Comparison of ENCODE assay signal across 1 cellular context in the genomic region with DNA sequence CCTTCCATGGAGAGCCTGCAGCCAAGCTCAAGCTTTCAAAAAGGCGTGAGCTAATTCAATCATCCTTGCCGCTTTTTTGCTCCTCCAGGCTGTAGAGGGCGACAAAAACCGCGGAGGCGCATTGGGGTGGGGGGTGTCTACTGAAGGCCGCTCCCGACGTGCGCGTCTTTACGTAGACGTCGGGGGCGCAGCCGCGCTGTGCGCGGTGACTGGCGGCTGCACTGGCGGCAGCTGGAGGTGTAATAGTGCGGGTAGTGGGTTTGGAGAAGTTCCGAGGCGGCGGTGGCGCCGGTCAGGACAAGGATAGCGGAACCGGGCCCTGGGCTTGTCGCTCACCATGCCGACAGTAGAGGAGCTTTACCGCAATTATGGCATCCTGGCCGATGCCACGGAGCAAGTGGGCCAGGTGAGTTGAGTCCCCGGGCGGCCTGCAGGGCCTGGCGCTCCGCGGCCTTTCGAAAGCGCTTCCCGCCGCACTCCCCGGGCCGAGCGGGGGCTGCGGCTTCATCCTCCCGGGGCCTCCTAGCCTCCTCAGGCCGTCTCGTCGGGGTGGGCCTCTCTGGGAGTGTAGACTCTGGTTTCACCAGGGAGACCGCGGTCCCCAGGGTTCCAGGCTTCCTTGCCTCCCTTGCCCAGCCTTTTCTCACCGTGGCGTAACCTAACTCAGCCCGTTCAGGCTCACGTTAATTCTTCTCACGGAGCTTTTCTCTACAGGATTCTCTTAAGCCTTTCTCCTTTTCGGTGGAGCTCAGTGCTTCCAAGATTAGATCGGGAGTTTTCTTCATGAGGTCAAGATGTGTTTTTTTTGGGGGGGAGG.
TF ChIP-seq lines count a peak whose summit lies in the region.

A gene (plus strand): TSS at position 206 of the 817 bp plus-strand sequence. CDS start 132 bp downstream, at position 338.

TF ChIP-seq in HepG2, 621 proteins besides CTCF, POLR2A, EP300 and RAD21 (continued from another document and continues in another):
- TF ChIP-seq, protein P1, sequence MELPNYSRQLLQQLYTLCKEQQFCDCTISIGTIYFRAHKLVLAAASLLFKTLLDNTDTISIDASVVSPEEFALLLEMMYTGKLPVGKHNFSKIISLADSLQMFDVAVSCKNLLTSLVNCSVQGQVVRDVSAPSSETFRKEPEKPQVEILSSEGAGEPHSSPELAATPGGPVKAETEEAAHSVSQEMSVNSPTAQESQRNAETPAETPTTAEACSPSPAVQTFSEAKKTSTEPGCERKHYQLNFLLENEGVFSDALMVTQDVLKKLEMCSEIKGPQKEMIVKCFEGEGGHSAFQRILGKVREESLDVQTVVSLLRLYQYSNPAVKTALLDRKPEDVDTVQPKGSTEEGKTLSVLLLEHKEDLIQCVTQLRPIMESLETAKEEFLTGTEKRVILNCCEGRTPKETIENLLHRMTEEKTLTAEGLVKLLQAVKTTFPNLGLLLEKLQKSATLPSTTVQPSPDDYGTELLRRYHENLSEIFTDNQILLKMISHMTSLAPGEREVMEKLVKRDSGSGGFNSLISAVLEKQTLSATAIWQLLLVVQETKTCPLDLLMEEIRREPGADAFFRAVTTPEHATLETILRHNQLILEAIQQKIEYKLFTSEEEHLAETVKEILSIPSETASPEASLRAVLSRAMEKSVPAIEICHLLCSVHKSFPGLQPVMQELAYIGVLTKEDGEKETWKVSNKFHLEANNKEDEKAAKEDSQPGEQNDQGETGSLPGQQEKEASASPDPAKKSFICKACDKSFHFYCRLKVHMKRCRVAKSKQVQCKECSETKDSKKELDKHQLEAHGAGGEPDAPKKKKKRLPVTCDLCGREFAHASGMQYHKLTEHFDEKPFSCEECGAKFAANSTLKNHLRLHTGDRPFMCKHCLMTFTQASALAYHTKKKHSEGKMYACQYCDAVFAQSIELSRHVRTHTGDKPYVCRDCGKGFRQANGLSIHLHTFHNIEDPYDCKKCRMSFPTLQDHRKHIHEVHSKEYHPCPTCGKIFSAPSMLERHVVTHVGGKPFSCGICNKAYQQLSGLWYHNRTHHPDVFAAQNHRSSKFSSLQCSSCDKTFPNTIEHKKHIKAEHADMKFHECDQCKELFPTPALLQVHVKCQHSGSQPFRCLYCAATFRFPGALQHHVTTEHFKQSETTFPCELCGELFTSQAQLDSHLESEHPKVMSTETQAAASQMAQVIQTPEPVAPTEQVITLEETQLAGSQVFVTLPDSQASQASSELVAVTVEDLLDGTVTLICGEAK (IDR thresholded peaks at IDR 0.05) = no peak
- TF ChIP-seq, protein P1 (CRISPR knock-in tag; IDR thresholded peaks at IDR 0.05) = peak; percentile 68
- no peak for TF ChIP-seq MTA3 (CRISPR knock-in tag; IDR thresholded peaks at IDR 0.05)
- TF ChIP-seq ZNF383 (CRISPR knock-in tag; IDR thresholded peaks at IDR 0.05; ENCODE audit: borderline replicate concordance) = no peak
- TF ChIP-seq, protein P2, sequence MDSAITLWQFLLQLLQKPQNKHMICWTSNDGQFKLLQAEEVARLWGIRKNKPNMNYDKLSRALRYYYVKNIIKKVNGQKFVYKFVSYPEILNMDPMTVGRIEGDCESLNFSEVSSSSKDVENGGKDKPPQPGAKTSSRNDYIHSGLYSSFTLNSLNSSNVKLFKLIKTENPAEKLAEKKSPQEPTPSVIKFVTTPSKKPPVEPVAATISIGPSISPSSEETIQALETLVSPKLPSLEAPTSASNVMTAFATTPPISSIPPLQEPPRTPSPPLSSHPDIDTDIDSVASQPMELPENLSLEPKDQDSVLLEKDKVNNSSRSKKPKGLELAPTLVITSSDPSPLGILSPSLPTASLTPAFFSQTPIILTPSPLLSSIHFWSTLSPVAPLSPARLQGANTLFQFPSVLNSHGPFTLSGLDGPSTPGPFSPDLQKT (CRISPR knock-in tag; IDR thresholded peaks at IDR 0.05; ENCODE audit: borderline replicate concordance) = no peak; the same call in 1 of the 2 replicates
- TF ChIP-seq, protein P3, sequence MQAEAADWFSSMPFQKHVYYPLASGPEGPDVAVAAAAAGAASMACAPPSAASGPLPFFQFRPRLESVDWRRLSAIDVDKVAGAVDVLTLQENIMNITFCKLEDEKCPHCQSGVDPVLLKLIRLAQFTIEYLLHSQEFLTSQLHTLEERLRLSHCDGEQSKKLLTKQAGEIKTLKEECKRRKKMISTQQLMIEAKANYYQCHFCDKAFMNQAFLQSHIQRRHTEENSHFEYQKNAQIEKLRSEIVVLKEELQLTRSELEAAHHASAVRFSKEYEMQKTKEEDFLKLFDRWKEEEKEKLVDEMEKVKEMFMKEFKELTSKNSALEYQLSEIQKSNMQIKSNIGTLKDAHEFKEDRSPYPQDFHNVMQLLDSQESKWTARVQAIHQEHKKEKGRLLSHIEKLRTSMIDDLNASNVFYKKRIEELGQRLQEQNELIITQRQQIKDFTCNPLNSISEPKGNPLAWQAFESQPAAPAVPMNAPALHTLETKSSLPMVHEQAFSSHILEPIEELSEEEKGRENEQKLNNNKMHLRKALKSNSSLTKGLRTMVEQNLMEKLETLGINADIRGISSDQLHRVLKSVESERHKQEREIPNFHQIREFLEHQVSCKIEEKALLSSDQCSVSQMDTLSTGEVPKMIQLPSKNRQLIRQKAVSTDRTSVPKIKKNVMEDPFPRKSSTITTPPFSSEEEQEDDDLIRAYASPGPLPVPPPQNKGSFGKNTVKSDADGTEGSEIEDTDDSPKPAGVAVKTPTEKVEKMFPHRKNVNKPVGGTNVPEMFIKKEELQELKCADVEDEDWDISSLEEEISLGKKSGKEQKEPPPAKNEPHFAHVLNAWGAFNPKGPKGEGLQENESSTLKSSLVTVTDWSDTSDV (CRISPR knock-in tag; IDR thresholded peaks at IDR 0.05) = no peak
- TF ChIP-seq SRSF1 (optimal IDR thresholded peaks at IDR 0.05; ENCODE audit: low read depth, low read length) = no peak
- peak; percentile 77; the same call in 1 of the 2 replicates for TF ChIP-seq SMYD3 (CRISPR knock-in tag; IDR thresholded peaks at IDR 0.05)
- no peak; the same call in 1 of the 2 replicates for TF ChIP-seq ZNF143 (CRISPR knock-in tag; IDR thresholded peaks at IDR 0.05)
- peak; percentile 82 for TF ChIP-seq ATF1 (CRISPR knock-in tag; IDR thresholded peaks at IDR 0.05)
- TF ChIP-seq THAP11 (CRISPR knock-in tag; IDR thresholded peaks at IDR 0.05) = peak; percentile 94
- TF ChIP-seq SNAPC2 (CRISPR knock-in tag; IDR thresholded peaks at IDR 0.05) = 0 out of 2 replicates have a peak, but pooled peaks have one; percentile 64
- TF ChIP-seq TBP (CRISPR knock-in tag; IDR thresholded peaks at IDR 0.05) = no peak
- no peak for TF ChIP-seq U2AF1 (optimal IDR thresholded peaks at IDR 0.05; ENCODE audit: low read depth, low read length)
- TF ChIP-seq REXO4 (CRISPR knock-in tag; IDR thresholded peaks at IDR 0.05; ENCODE audit: borderline replicate concordance) = no peak
- TF ChIP-seq ZNF564 (CRISPR knock-in tag; IDR thresholded peaks at IDR 0.05) = no peak
- TF ChIP-seq, protein P4, sequence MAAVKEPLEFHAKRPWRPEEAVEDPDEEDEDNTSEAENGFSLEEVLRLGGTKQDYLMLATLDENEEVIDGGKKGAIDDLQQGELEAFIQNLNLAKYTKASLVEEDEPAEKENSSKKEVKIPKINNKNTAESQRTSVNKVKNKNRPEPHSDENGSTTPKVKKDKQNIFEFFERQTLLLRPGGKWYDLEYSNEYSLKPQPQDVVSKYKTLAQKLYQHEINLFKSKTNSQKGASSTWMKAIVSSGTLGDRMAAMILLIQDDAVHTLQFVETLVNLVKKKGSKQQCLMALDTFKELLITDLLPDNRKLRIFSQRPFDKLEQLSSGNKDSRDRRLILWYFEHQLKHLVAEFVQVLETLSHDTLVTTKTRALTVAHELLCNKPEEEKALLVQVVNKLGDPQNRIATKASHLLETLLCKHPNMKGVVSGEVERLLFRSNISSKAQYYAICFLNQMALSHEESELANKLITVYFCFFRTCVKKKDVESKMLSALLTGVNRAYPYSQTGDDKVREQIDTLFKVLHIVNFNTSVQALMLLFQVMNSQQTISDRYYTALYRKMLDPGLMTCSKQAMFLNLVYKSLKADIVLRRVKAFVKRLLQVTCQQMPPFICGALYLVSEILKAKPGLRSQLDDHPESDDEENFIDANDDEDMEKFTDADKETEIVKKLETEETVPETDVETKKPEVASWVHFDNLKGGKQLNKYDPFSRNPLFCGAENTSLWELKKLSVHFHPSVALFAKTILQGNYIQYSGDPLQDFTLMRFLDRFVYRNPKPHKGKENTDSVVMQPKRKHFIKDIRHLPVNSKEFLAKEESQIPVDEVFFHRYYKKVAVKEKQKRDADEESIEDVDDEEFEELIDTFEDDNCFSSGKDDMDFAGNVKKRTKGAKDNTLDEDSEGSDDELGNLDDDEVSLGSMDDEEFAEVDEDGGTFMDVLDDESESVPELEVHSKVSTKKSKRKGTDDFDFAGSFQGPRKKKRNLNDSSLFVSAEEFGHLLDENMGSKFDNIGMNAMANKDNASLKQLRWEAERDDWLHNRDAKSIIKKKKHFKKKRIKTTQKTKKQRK (IDR thresholded peaks at IDR 0.05; ENCODE audit: low read length) = no peak
- TF ChIP-seq, protein P5, sequence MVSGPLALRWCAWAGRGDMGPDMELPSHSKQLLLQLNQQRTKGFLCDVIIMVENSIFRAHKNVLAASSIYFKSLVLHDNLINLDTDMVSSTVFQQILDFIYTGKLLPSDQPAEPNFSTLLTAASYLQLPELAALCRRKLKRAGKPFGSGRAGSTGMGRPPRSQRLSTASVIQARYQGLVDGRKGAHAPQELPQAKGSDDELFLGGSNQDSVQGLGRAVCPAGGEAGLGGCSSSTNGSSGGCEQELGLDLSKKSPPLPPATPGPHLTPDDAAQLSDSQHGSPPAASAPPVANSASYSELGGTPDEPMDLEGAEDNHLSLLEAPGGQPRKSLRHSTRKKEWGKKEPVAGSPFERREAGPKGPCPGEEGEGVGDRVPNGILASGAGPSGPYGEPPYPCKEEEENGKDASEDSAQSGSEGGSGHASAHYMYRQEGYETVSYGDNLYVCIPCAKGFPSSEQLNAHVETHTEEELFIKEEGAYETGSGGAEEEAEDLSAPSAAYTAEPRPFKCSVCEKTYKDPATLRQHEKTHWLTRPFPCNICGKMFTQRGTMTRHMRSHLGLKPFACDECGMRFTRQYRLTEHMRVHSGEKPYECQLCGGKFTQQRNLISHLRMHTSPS (CRISPR knock-in tag; IDR thresholded peaks at IDR 0.05; ENCODE audit: low read depth) = no peak
- no peak for TF ChIP-seq ATF7 (IDR thresholded peaks at IDR 0.05)
- TF ChIP-seq ATF7 (CRISPR knock-in tag; IDR thresholded peaks at IDR 0.05) = no peak; the same call in 1 of the 2 replicates
- peak; percentile 75; the same call in 1 of the 2 replicates for TF ChIP-seq TMF1 (CRISPR knock-in tag; IDR thresholded peaks at IDR 0.05; ENCODE audit: low read depth)
- 0 out of 2 replicates have a peak, but pooled peaks have one; percentile 63 for TF ChIP-seq TP53 (CRISPR knock-in tag; conservative IDR thresholded peaks at IDR 0.05)
- peak; percentile 75; the same call in 1 of the 2 replicates for TF ChIP-seq ZNF570 (CRISPR knock-in tag; IDR thresholded peaks at IDR 0.05; ENCODE audit: borderline replicate concordance)
- no peak; the same call in 1 of the 2 replicates for TF ChIP-seq GLI4 (CRISPR knock-in tag; IDR thresholded peaks at IDR 0.05; ENCODE audit: borderline replicate concordance)
- TF ChIP-seq NR2F6 (IDR thresholded peaks at IDR 0.05) = no peak
- TF ChIP-seq NR2F6 (CRISPR knock-in tag; IDR thresholded peaks at IDR 0.05) = no peak
- TF ChIP-seq, protein P6, sequence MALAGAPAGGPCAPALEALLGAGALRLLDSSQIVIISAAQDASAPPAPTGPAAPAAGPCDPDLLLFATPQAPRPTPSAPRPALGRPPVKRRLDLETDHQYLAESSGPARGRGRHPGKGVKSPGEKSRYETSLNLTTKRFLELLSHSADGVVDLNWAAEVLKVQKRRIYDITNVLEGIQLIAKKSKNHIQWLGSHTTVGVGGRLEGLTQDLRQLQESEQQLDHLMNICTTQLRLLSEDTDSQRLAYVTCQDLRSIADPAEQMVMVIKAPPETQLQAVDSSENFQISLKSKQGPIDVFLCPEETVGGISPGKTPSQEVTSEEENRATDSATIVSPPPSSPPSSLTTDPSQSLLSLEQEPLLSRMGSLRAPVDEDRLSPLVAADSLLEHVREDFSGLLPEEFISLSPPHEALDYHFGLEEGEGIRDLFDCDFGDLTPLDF (CRISPR knock-in tag; IDR thresholded peaks at IDR 0.05) = peak; percentile 83; the same call in 1 of the 2 replicates
- no peak for TF ChIP-seq SP4 (CRISPR knock-in tag; IDR thresholded peaks at IDR 0.05)
- TF ChIP-seq ZBTB21 (CRISPR knock-in tag; IDR thresholded peaks at IDR 0.05) = no peak
- no peak for TF ChIP-seq ZNF510 (CRISPR knock-in tag; IDR thresholded peaks at IDR 0.05; ENCODE audit: low read depth)
- peak; percentile 50; the same call in 1 of the 2 replicates for TF ChIP-seq SNAI1 (CRISPR knock-in tag; IDR thresholded peaks at IDR 0.05; ENCODE audit: borderline replicate concordance)
- TF ChIP-seq, protein P7, sequence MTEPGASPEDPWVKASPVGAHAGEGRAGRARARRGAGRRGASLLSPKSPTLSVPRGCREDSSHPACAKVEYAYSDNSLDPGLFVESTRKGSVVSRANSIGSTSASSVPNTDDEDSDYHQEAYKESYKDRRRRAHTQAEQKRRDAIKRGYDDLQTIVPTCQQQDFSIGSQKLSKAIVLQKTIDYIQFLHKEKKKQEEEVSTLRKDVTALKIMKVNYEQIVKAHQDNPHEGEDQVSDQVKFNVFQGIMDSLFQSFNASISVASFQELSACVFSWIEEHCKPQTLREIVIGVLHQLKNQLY (CRISPR knock-in tag; IDR thresholded peaks at IDR 0.05) = no peak
- no peak for TF ChIP-seq ATM (IDR thresholded peaks at IDR 0.05; ENCODE audit: borderline replicate concordance)
- 0 out of 2 replicates have a peak, but pooled peaks have one; percentile 78 for TF ChIP-seq ZNF296 (CRISPR knock-in tag; conservative IDR thresholded peaks at IDR 0.05)
